In the genomic region with DNA sequence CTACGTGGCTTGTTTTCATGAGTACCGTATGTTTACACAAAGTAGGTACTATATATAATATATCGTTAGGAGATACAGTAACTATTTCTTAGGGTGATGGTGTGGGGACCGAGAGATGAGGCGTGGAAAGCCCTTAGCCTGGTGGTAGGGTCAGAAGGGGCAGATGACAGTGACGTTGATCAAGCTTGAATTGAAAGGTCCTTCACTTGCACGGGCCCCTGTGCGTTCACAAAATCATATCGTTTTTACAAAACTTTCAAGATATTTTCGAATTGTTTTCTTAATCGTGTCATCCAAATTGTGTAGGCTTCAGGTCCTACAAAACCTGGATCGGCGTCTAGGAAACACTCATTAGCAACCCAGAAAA, we compare ENCODE assay signal across 2 cellular contexts.
TF ChIP-seq lines count a peak whose summit lies in the region.

No MANE protein-coding gene starts in this region.

TF ChIP-seq in K562, 482 proteins besides CTCF, POLR2A, EP300 and RAD21 (continued from another document):
- TF ChIP-seq, protein P1, sequence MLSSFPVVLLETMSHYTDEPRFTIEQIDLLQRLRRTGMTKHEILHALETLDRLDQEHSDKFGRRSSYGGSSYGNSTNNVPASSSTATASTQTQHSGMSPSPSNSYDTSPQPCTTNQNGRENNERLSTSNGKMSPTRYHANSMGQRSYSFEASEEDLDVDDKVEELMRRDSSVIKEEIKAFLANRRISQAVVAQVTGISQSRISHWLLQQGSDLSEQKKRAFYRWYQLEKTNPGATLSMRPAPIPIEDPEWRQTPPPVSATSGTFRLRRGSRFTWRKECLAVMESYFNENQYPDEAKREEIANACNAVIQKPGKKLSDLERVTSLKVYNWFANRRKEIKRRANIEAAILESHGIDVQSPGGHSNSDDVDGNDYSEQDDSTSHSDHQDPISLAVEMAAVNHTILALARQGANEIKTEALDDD (IDR thresholded peaks at IDR 0.05), result no peak
- TF ChIP-seq, protein P2, sequence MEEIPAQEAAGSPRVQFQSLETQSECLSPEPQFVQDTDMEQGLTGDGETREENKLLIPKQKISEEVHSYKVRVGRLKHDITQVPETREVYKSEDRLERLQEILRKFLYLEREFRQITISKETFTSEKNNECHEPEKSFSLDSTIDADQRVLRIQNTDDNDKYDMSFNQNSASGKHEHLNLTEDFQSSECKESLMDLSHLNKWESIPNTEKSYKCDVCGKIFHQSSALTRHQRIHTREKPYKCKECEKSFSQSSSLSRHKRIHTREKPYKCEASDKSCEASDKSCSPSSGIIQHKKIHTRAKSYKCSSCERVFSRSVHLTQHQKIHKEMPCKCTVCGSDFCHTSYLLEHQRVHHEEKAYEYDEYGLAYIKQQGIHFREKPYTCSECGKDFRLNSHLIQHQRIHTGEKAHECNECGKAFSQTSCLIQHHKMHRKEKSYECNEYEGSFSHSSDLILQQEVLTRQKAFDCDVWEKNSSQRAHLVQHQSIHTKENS (CRISPR knock-in tag; IDR thresholded peaks at IDR 0.05), result no peak
- TF ChIP-seq ILF3 (IDR thresholded peaks at IDR 0.05; ENCODE audit: borderline replicate concordance) (no peak), SREBF1 (IDR thresholded peaks at IDR 0.05; ENCODE audit: borderline replicate concordance, low read depth, low read length) (no peak), MYC (IDR thresholded peaks at IDR 0.05; ENCODE audit: low read depth, low read length) (no peak), MYC (CRISPR knock-in tag; IDR thresholded peaks at IDR 0.05; ENCODE audit: borderline replicate concordance, low read depth) (no peak), ZNF79 (CRISPR knock-in tag; IDR thresholded peaks at IDR 0.05; ENCODE audit: low read depth) (no peak), NCOA6 (IDR thresholded peaks at IDR 0.05) (no peak), HDGF (IDR thresholded peaks at IDR 0.05) (no peak), TSC22D4 (tag; IDR thresholded peaks at IDR 0.05) (no peak), FOXK2 (conservative IDR thresholded peaks at IDR 0.05 in 1 of 2, IDR thresholded peaks at IDR 0.05 in 1 of 2; ENCODE audit: low read depth in 2 of 2) (no peak), XRCC4 (IDR thresholded peaks at IDR 0.05; ENCODE audit: extremely low read depth, insufficient read depth, insufficient read length) (no peak), COPS2 (conservative IDR thresholded peaks at IDR 0.05) (no peak)
- TF ChIP-seq, protein P3, sequence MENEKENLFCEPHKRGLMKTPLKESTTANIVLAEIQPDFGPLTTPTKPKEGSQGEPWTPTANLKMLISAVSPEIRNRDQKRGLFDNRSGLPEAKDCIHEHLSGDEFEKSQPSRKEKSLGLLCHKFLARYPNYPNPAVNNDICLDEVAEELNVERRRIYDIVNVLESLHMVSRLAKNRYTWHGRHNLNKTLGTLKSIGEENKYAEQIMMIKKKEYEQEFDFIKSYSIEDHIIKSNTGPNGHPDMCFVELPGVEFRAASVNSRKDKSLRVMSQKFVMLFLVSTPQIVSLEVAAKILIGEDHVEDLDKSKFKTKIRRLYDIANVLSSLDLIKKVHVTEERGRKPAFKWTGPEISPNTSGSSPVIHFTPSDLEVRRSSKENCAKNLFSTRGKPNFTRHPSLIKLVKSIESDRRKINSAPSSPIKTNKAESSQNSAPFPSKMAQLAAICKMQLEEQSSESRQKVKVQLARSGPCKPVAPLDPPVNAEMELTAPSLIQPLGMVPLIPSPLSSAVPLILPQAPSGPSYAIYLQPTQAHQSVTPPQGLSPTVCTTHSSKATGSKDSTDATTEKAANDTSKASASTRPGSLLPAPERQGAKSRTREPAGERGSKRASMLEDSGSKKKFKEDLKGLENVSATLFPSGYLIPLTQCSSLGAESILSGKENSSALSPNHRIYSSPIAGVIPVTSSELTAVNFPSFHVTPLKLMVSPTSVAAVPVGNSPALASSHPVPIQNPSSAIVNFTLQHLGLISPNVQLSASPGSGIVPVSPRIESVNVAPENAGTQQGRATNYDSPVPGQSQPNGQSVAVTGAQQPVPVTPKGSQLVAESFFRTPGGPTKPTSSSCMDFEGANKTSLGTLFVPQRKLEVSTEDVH (IDR thresholded peaks at IDR 0.05; ENCODE audit: low read depth, partially characterized antibody), result no peak
- TF ChIP-seq, protein P4, sequence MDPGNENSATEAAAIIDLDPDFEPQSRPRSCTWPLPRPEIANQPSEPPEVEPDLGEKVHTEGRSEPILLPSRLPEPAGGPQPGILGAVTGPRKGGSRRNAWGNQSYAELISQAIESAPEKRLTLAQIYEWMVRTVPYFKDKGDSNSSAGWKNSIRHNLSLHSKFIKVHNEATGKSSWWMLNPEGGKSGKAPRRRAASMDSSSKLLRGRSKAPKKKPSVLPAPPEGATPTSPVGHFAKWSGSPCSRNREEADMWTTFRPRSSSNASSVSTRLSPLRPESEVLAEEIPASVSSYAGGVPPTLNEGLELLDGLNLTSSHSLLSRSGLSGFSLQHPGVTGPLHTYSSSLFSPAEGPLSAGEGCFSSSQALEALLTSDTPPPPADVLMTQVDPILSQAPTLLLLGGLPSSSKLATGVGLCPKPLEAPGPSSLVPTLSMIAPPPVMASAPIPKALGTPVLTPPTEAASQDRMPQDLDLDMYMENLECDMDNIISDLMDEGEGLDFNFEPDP (CRISPR knock-in tag; IDR thresholded peaks at IDR 0.05), result no peak

TF ChIP-seq in liver, 16 proteins besides CTCF, POLR2A, EP300 and RAD21 (continued from another document):
- TF ChIP-seq, protein P5, sequence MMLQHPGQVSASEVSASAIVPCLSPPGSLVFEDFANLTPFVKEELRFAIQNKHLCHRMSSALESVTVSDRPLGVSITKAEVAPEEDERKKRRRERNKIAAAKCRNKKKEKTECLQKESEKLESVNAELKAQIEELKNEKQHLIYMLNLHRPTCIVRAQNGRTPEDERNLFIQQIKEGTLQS (IDR thresholded peaks at IDR 0.05), result no peak
- TF ChIP-seq EGR1 (IDR thresholded peaks at IDR 0.05; ENCODE audit: low read depth in 2 of 2), result no peak
- TF ChIP-seq HNF4A (conservative IDR thresholded peaks at IDR 0.05), result no peak
- no peak for TF ChIP-seq GABPA (IDR thresholded peaks at IDR 0.05 in 1 of 2, conservative IDR thresholded peaks at IDR 0.05 in 1 of 2)
- TF ChIP-seq NR2F2 (IDR thresholded peaks at IDR 0.05), result no peak
- TF ChIP-seq, protein P6, sequence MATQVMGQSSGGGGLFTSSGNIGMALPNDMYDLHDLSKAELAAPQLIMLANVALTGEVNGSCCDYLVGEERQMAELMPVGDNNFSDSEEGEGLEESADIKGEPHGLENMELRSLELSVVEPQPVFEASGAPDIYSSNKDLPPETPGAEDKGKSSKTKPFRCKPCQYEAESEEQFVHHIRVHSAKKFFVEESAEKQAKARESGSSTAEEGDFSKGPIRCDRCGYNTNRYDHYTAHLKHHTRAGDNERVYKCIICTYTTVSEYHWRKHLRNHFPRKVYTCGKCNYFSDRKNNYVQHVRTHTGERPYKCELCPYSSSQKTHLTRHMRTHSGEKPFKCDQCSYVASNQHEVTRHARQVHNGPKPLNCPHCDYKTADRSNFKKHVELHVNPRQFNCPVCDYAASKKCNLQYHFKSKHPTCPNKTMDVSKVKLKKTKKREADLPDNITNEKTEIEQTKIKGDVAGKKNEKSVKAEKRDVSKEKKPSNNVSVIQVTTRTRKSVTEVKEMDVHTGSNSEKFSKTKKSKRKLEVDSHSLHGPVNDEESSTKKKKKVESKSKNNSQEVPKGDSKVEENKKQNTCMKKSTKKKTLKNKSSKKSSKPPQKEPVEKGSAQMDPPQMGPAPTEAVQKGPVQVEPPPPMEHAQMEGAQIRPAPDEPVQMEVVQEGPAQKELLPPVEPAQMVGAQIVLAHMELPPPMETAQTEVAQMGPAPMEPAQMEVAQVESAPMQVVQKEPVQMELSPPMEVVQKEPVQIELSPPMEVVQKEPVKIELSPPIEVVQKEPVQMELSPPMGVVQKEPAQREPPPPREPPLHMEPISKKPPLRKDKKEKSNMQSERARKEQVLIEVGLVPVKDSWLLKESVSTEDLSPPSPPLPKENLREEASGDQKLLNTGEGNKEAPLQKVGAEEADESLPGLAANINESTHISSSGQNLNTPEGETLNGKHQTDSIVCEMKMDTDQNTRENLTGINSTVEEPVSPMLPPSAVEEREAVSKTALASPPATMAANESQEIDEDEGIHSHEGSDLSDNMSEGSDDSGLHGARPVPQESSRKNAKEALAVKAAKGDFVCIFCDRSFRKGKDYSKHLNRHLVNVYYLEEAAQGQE (IDR thresholded peaks at IDR 0.05), result no peak
- TF ChIP-seq, protein P7, sequence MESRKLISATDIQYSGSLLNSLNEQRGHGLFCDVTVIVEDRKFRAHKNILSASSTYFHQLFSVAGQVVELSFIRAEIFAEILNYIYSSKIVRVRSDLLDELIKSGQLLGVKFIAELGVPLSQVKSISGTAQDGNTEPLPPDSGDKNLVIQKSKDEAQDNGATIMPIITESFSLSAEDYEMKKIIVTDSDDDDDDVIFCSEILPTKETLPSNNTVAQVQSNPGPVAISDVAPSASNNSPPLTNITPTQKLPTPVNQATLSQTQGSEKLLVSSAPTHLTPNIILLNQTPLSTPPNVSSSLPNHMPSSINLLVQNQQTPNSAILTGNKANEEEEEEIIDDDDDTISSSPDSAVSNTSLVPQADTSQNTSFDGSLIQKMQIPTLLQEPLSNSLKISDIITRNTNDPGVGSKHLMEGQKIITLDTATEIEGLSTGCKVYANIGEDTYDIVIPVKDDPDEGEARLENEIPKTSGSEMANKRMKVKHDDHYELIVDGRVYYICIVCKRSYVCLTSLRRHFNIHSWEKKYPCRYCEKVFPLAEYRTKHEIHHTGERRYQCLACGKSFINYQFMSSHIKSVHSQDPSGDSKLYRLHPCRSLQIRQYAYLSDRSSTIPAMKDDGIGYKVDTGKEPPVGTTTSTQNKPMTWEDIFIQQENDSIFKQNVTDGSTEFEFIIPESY (IDR thresholded peaks at IDR 0.05), result no peak
- no peak for TF ChIP-seq HNF4G (IDR thresholded peaks at IDR 0.05)
- TF ChIP-seq, protein P8, sequence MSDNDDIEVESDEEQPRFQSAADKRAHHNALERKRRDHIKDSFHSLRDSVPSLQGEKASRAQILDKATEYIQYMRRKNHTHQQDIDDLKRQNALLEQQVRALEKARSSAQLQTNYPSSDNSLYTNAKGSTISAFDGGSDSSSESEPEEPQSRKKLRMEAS (IDR thresholded peaks at IDR 0.05), result no peak
TF ChIP-seq in liver: peak in this region for 0.
